ENCODE assay signal across 20 cellular contexts in the genomic region with DNA sequence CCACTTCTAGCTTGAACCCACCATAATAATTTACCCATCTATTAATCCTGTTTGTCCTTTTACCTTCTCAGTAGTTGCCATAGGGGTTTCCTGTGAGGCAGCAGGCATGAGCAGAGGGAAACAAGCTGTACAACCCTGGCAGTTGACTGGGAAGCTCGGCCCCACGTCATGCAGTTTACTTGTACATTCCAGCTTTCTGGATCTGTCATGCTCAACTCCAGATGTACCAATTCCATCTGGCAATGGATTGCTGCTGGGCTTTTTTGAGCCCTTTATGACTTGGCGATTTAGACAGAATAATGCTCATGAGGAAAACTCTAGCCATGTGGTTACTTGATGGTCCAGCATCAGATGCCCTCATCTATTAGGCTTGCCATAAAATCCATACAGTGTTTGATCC.
DNase-seq lines count a peak whose midpoint lies in the region; ATAC-seq and TF ChIP-seq lines count a peak whose summit lies in the region.
"Had no signal": no experiment of that assay in that cellular context is flagged by ENCODE, and none has a peak within 500 bp of the region (broad histone marks: within the 10 kb centered on the region; RNA-seq: fewer than 3 reads in every experiment).

No MANE protein-coding gene starts in this region.

- H3K4me1 Mint-ChIP-seq in T-cell, result peaks cover 0 to 1% (median 0%) of the 10 kb centered on the region in 3 donors

- H3K36me3 ChIP-seq in IMR-90 (ENCODE audit: control insufficient read depth, insufficient read depth, low read length), result no peaks in the 10 kb centered on the region
- H3K36me3 ChIP-seq in gastroesophageal sphincter, result no peaks in the 10 kb centered on the region
- H3K36me3 ChIP-seq: BLaER1 treated with 17β-estradiol and CSF1 and Interleukin-3, amounts not matched to agents 10 nM and 100 nM had no signal

- H3K9me3 Mint-ChIP-seq in T-cell, result peaks cover 0 to 8% (median 0%) of the 10 kb centered on the region in 3 donors
- H3K9me3 Mint-ChIP-seq: CD8-positive, alpha-beta T cell had no signal

- no peaks in the 10 kb centered on the region for H3K27me3 ChIP-seq in IMR-90 (ENCODE audit: control insufficient read depth, insufficient read depth, low read length)
- H3K27me3 ChIP-seq in gastroesophageal sphincter, result no peaks in the 10 kb centered on the region
- H3K27me3 ChIP-seq: BLaER1 treated with 17β-estradiol and CSF1 and Interleukin-3, amounts not matched to agents 10 nM and 100 nM had no signal

- TF ChIP-seq POLR2A in IMR-90 (IDR thresholded peaks at IDR 0.05; ENCODE audit: low read depth, low read length) (no peak), gastroesophageal sphincter (IDR thresholded peaks at IDR 0.05) (no peak)

- CTCF ChIA-PET in IMR-90 (lab: Yijun Ruan, JAX), result interaction anchor here (1.2 kb wide), 1 partner anchor 12 kb away, joined by 3 read pairs; no protein-coding TSS in a partner anchor
- CTCF ChIA-PET in T-cell (lab: Charles Lee), result no interaction called here

- H2AK9ac ChIP-seq in IMR-90 (replicated peaks; ENCODE audit: low read depth, low read length, poor library complexity), result no peak overlapping the region

- H4K20me1 ChIP-seq in IMR-90 (ENCODE audit: insufficient read depth, low read length), result no peaks in the 10 kb centered on the region
- H4K20me1 ChIP-seq: BLaER1 treated with 17β-estradiol and CSF1 and Interleukin-3, amounts not matched to agents 10 nM and 100 nM had no signal

- no peak for TF ChIP-seq EP300 in gastroesophageal sphincter (IDR thresholded peaks at IDR 0.05)

- no peak overlapping the region for H2BK120ac ChIP-seq in IMR-90 (ENCODE audit: low read depth, low read length)

- no peak overlapping the region for H2BK5ac ChIP-seq in IMR-90 (ENCODE audit: low read depth, low read length, poor library complexity, severe bottlenecking)

- H2AFZ ChIP-seq in IMR-90 (replicated peaks; ENCODE audit: low read length, poor library complexity), result no peak overlapping the region

- H2BK15ac ChIP-seq in IMR-90 (ENCODE audit: low read depth, low read length), result no peak overlapping the region

- no peak overlapping the region for H3K23ac ChIP-seq in IMR-90 (ENCODE audit: low read depth, low read length)

- POLR2A ChIA-PET in IMR-90 (lab: Charles Lee; ENCODE audit: unreplicated experiment) (no interaction called here), T-cell (lab: Charles Lee) (no interaction called here)

- dilution Hi-C loops in IMR-90 (cut with HindIII; ENCODE audit: low sequenced_read_pairs, unreplicated experiment), result no loop called here

- no peak for ATAC-seq in IMR-90 (ENCODE audit: low read depth)
- ATAC-seq in gastroesophageal sphincter, result peak; percentile 13
- ATAC-seq in HG03521 (IDR thresholded peaks at IDR 0.05; ENCODE audit: unreplicated experiment), result no peak
- no peak for ATAC-seq in T-cell (replicated peaks in 1 of 4)
- ATAC-seq: CD8-positive, alpha-beta T cell; HCT116; HepG2 had no signal

- H4K5ac ChIP-seq in IMR-90 (ENCODE audit: low read depth, low read length), result no peak overlapping the region

- no peak overlapping the region for H3K18ac ChIP-seq in IMR-90 (ENCODE audit: low read depth, low read length)

- H2BK20ac ChIP-seq in IMR-90 (ENCODE audit: low read depth, low read length), result no peak overlapping the region

- BruUV-seq in IMR-90 (replicated peaks; lab: Mats Ljungman, UMichigan), result no TSS peak

- DNase-seq in EH (ENCODE audit: low read depth) (peak; percentile 83), IMR-90 (peak; percentile 40), OCI-M1 (lab: John Stamatoyannopoulos, UW) (no peak), T-cell (no peak), SIG-M5 (lab: John Stamatoyannopoulos, UW) (no peak)
- DNase-seq: Calu3; CD8-positive, alpha-beta T cell; GOT3; KG1; NCI-H1105 treated with DMSO at 0.1 percent for 48 hours; NCI-H1694; NCI-H774; SHP77; SK-N-SH; T-helper 1 cell had no signal

- in situ Hi-C loops in IMR-90 (cut with MboI; ENCODE audit: low sequenced_read_pairs), result no loop called here

- no peaks in the 10 kb centered on the region for H3K36me3 Mint-ChIP-seq in T-cell
- H3K36me3 Mint-ChIP-seq: CD8-positive, alpha-beta T cell had no signal

- H3K27me3 Mint-ChIP-seq in T-cell, result no peaks in the 10 kb centered on the region

- no peak overlapping the region for H3K27ac ChIP-seq in IMR-90 (ENCODE audit: insufficient read depth, low read length)
- no peak overlapping the region for H3K27ac ChIP-seq in gastroesophageal sphincter
- H3K27ac ChIP-seq: BLaER1 treated with 17β-estradiol and CSF1 and Interleukin-3, amounts not matched to agents 10 nM and 100 nM had no signal

- H3K4me3 ChIP-seq in IMR-90 (ENCODE audit: insufficient read depth, low read depth, low read length) (no peak overlapping the region), gastroesophageal sphincter (no peak overlapping the region)
- H3K4me3 ChIP-seq: BLaER1 treated with 17β-estradiol and CSF1 and Interleukin-3, amounts not matched to agents 10 nM and 100 nM had no signal

- no peak overlapping the region for H3K14ac ChIP-seq in IMR-90 (replicated peaks; ENCODE audit: low read depth, low read length)

- no peaks in the 10 kb centered on the region for H3K79me1 ChIP-seq in IMR-90 (ENCODE audit: low read depth in 1 of 2, low read length in 2 of 2)

- intact Hi-C loops in IMR-90 (cut with micrococcal nuclease), result no loop called here

- TF ChIP-seq RAD21 in IMR-90 (IDR thresholded peaks at IDR 0.05; ENCODE audit: low read length), result no peak

- H3K27ac Mint-ChIP-seq in T-cell, result no peak overlapping the region
- H3K27ac Mint-ChIP-seq: CD8-positive, alpha-beta T cell had no signal

- no peak for TF ChIP-seq CTCF in IMR-90 (conservative IDR thresholded peaks at IDR 0.05; ENCODE audit: low read depth, low read length)
- TF ChIP-seq CTCF in gastroesophageal sphincter (IDR thresholded peaks at IDR 0.05), result no peak

- H4K8ac ChIP-seq in IMR-90 (ENCODE audit: low read depth in 2 of 2, low read length in 2 of 2), result no peak overlapping the region

- 81% methylated on average over 3 of the region's 3 CpGs; no CpG with 5 or more reads in 1 of the 2 experiments for WGBS in IMR-90 (ENCODE audit: extremely low coverage in 2 of 2, insufficient read length in 1 of 2), 2 experiments
- 79 to 84% methylated on average over 2 of the region's 3 CpGs for WGBS in gastroesophageal sphincter (ENCODE audit: low coverage in 1 of 2), 2 donors

- H3K9ac ChIP-seq in IMR-90 (ENCODE audit: low read depth, low read length), result no peak overlapping the region
- H3K9ac ChIP-seq: BLaER1 treated with 17β-estradiol and CSF1 and Interleukin-3, amounts not matched to agents 10 nM and 100 nM; SK-N-SH had no signal

- H4K91ac ChIP-seq in IMR-90 (ENCODE audit: insufficient read depth, low read depth, low read length), result no peak overlapping the region

- no peak overlapping the region for H3K4me2 ChIP-seq in IMR-90 (ENCODE audit: low read depth, low read length)
- H3K4me2 ChIP-seq: BLaER1 treated with 17β-estradiol and CSF1 and Interleukin-3, amounts not matched to agents 10 nM and 100 nM; SK-N-SH had no signal

- no peak overlapping the region for H3K56ac ChIP-seq in IMR-90 (ENCODE audit: extremely low read depth, insufficient read depth, low read length)

- H3K9me3 ChIP-seq in IMR-90 (ENCODE audit: control insufficient read depth, insufficient read depth, low read length) (no peaks in the 10 kb centered on the region), gastroesophageal sphincter (no peaks in the 10 kb centered on the region)
- H3K9me3 ChIP-seq: BLaER1 treated with 17β-estradiol and CSF1 and Interleukin-3, amounts not matched to agents 10 nM and 100 nM; SK-N-SH had no signal

- H3K4me3 Mint-ChIP-seq in T-cell, result no peak overlapping the region
- H3K4me3 Mint-ChIP-seq: CD8-positive, alpha-beta T cell had no signal

- H3K4ac ChIP-seq in IMR-90 (ENCODE audit: low read depth, low read length), result no peak overlapping the region

- no peaks in the 10 kb centered on the region for H3K9me1 ChIP-seq in IMR-90 (ENCODE audit: insufficient read depth, low read length)

- H2AK5ac ChIP-seq in IMR-90 (ENCODE audit: low read depth, low read length), result no peak overlapping the region

- H3K4me1 ChIP-seq in IMR-90 (ENCODE audit: control insufficient read depth, insufficient read depth, low read length) (peaks cover 5% of the 10 kb centered on the region; the same call in 1 of the 2 replicates), gastroesophageal sphincter (no peaks in the 10 kb centered on the region)
- H3K4me1 ChIP-seq: BLaER1 treated with 17β-estradiol and CSF1 and Interleukin-3, amounts not matched to agents 10 nM and 100 nM had no signal

TF ChIP-seq in IMR-90, 13 proteins besides CTCF, POLR2A, EP300 and RAD21:
- TF ChIP-seq CEBPB (IDR thresholded peaks at IDR 0.05; ENCODE audit: low read depth, low read length) (no peak), MAZ (IDR thresholded peaks at IDR 0.05; ENCODE audit: borderline replicate concordance, low read depth, low read length) (no peak), RFX5 (IDR thresholded peaks at IDR 0.05; ENCODE audit: low read depth, low read length) (no peak), CHD1 (IDR thresholded peaks at IDR 0.05; ENCODE audit: low read depth, low read length) (no peak), SMC3 (IDR thresholded peaks at IDR 0.05; ENCODE audit: low read depth, low read length) (no peak)
- TF ChIP-seq, protein P1, sequence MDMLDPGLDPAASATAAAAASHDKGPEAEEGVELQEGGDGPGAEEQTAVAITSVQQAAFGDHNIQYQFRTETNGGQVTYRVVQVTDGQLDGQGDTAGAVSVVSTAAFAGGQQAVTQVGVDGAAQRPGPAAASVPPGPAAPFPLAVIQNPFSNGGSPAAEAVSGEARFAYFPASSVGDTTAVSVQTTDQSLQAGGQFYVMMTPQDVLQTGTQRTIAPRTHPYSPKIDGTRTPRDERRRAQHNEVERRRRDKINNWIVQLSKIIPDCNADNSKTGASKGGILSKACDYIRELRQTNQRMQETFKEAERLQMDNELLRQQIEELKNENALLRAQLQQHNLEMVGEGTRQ (IDR thresholded peaks at IDR 0.05; ENCODE audit: low read depth, low read length), result no peak
TF ChIP-seq in IMR-90: peak in this region for 0.

Comparison
In these comparisons a context has a peak if more than half of its experiments do, and no peak if none do; other contexts are left out.
1. DNase-seq: peak in EH (single experiment) and IMR-90 (single experiment); none in OCI-M1 (single experiment), T-cell (0 of 34) and SIG-M5 (single experiment).